In genomic region chr16:67562526-67562917, GRCh38 we compare ENCODE assay signal across 8 cellular contexts. TPM values are rescaled to one million over a fixed set of nuclear protein-coding genes. Genes with fewer than 3 reads are reported as not detected.
DNase-seq lines count a peak whose midpoint lies in the region; FAIRE-seq and TF ChIP-seq lines count a peak whose summit lies in the region.

Gene CTCF (plus strand): TSS chr16:67562526. CDS start chr16:67610833, 48,307 bp downstream.

- H3K4me1 ChIP-seq in MM.1S (ENCODE audit: low read length) (peaks cover 24% of the 10 kb centered on the region), iPS-20b (ENCODE audit: insufficient read depth, low read length) (peaks cover 7% of the 10 kb centered on the region; the same call in 1 of the 2 replicates), small intestine (ENCODE audit: control insufficient read depth in 2 of 2, insufficient read depth in 1 of 2, low read depth in 1 of 2, low read length in 1 of 2) (peaks cover 0 to 2% of the 10 kb centered on the region in 2 donors)

- H3K36me3 ChIP-seq in MM.1S (replicated peaks; ENCODE audit: insufficient read depth, low read length) (peaks cover 3% of the 10 kb centered on the region; the same call in 1 of the 2 replicates), iPS-20b (ENCODE audit: insufficient read depth, low read depth, low read length) (no peaks in the 10 kb centered on the region), small intestine (ENCODE audit: control insufficient read depth in 2 of 2, insufficient read depth in 2 of 2, low read length in 2 of 2) (no peaks in the 10 kb centered on the region)

- peak within 1 kb of the TSS; percentile 91 for H3K4me3 Mint-ChIP-seq in T-helper 1 cell treated with Interleukin-12 subunit alpha and Interleukin-12 subunit beta and Interleukin-4 antibody, amounts not matched to agents 30 μg/mL and 1 μg/mL, for 36 hours
- peak within 1 kb of the TSS; percentile 89 to 95 (median 89) for H3K4me3 Mint-ChIP-seq in brain

- no peaks in the 10 kb centered on the region for H3K9me3 Mint-ChIP-seq in T-helper 1 cell treated with Interleukin-12 subunit alpha and Interleukin-12 subunit beta and Interleukin-4 antibody, amounts not matched to agents 30 μg/mL and 1 μg/mL, for 36 hours
- no peaks in the 10 kb centered on the region for H3K9me3 Mint-ChIP-seq in brain

- H3K36me3 Mint-ChIP-seq in T-helper 1 cell treated with Interleukin-12 subunit alpha and Interleukin-12 subunit beta and Interleukin-4 antibody, amounts not matched to agents 30 μg/mL and 1 μg/mL, for 36 hours (ENCODE audit: low read depth), result peaks cover 8% of the 10 kb centered on the region
- H3K36me3 Mint-ChIP-seq in brain, result peaks cover 3% of the 10 kb centered on the region

- H2AFZ ChIP-seq in MM.1S (ENCODE audit: low read length), result peak within 1 kb of the TSS; percentile 63

- H4K20me1 ChIP-seq in MM.1S (ENCODE audit: insufficient read depth, low read length), result no peaks in the 10 kb centered on the region

- H3K4me3 ChIP-seq in GM12875 (ENCODE audit: low read depth, low read length), result peak within 1 kb of the TSS; percentile 92
- peak within 1 kb of the TSS; percentile 93 for H3K4me3 ChIP-seq in MM.1S (ENCODE audit: low read length)
- H3K4me3 ChIP-seq in iPS-20b (ENCODE audit: low read length), result peak within 1 kb of the TSS; percentile 96
- H3K4me3 ChIP-seq in small intestine (ENCODE audit: low read depth in 1 of 2, low read length in 2 of 2), result peak within 1 kb of the TSS; percentile 97

- DNase-seq in HCEC 1CT (peak; percentile 88), MM.1S (peak; percentile 85), small intestine (peak; percentile 76), COLO829 (ENCODE audit: low spot score) (no peak)

- no peaks in the 10 kb centered on the region for H3K27me3 ChIP-seq in MM.1S (replicated peaks; ENCODE audit: insufficient read depth, low read length)
- no peaks in the 10 kb centered on the region for H3K27me3 ChIP-seq in iPS-20b (ENCODE audit: insufficient read depth, low read length)
- H3K27me3 ChIP-seq in small intestine (ENCODE audit: control insufficient read depth in 2 of 2, insufficient read depth in 2 of 2, low read length in 2 of 2), result no peaks in the 10 kb centered on the region

- no peaks in the 10 kb centered on the region for H3K9me2 ChIP-seq in MM.1S (replicated peaks; ENCODE audit: insufficient read depth, low read length)

- TF ChIP-seq CTCF in GM12875 (IDR thresholded peaks at IDR 0.05; ENCODE audit: borderline replicate concordance, insufficient read depth, low read depth, low read length) (peak; percentile 81), MM.1S (IDR thresholded peaks at IDR 0.05; ENCODE audit: low read length) (peak; percentile 33), brain (conservative IDR thresholded peaks at IDR 0.05) (peak; percentile 49 to 66)

- peaks cover 47% of the 10 kb centered on the region for H3F3A ChIP-seq in MM.1S (ENCODE audit: insufficient read depth, low read length)

- peak within 1 kb of the TSS; percentile 91 for H3K27ac Mint-ChIP-seq in T-helper 1 cell treated with Interleukin-12 subunit alpha and Interleukin-12 subunit beta and Interleukin-4 antibody, amounts not matched to agents 30 μg/mL and 1 μg/mL, for 36 hours
- H3K27ac Mint-ChIP-seq in brain, result peak within 1 kb of the TSS; percentile 94 to 99 (median 96)

- no peaks in the 10 kb centered on the region for H3K27me3 Mint-ChIP-seq in T-helper 1 cell treated with Interleukin-12 subunit alpha and Interleukin-12 subunit beta and Interleukin-4 antibody, amounts not matched to agents 30 μg/mL and 1 μg/mL, for 36 hours (ENCODE audit: low read depth)
- H3K27me3 Mint-ChIP-seq in brain, result no peaks in the 10 kb centered on the region

- H3K79me2 ChIP-seq in MM.1S (ENCODE audit: low read length), result peaks cover 86% of the 10 kb centered on the region

- peak within 1 kb of the TSS; percentile 91 for H3K4me2 ChIP-seq in MM.1S (ENCODE audit: low read depth, low read length)

- peak within 1 kb of the TSS; percentile 100 for H3K9ac ChIP-seq in MM.1S (ENCODE audit: low read length)
- peak within 1 kb of the TSS; percentile 94 for H3K9ac ChIP-seq in iPS-20b (ENCODE audit: low read depth, low read length)

- H3K9me3 ChIP-seq in MM.1S (replicated peaks; ENCODE audit: insufficient read depth, low read length) (no peaks in the 10 kb centered on the region), iPS-20b (ENCODE audit: insufficient read depth, low read depth, low read length) (no peaks in the 10 kb centered on the region), small intestine (ENCODE audit: control insufficient read depth, low read depth) (no peaks in the 10 kb centered on the region)

- peaks cover 28% of the 10 kb centered on the region for H3K4me1 Mint-ChIP-seq in T-helper 1 cell treated with Interleukin-12 subunit alpha and Interleukin-12 subunit beta and Interleukin-4 antibody, amounts not matched to agents 30 μg/mL and 1 μg/mL, for 36 hours (ENCODE audit: low read depth)
- peaks cover 40% of the 10 kb centered on the region for H3K4me1 Mint-ChIP-seq in brain

- peak within 1 kb of the TSS; percentile 100 for H3K27ac ChIP-seq in MM.1S (ENCODE audit: low read length)
- peak within 1 kb of the TSS; percentile 65 for H3K27ac ChIP-seq in iPS-20b (ENCODE audit: low read length)
- H3K27ac ChIP-seq in small intestine (ENCODE audit: low read depth in 1 of 2, low read length in 1 of 2), result peak within 1 kb of the TSS; percentile 99 to 100

- 0 to 1% (median 0%) methylated on average over 21 to 62 of the region's 62 CpGs for WGBS in small intestine, 3 donors

- no peak for FAIRE-seq in small intestine (lab: Jason Lieb, UNC)

RNA-seq across cellular contexts. Expression of gene CTCF, which starts in this region (rescaled TPM):
- polyA plus RNA-seq in brain (ENCODE audit: insufficient read depth, low read depth, low replicate concordance) (58.2 TPM), small intestine (10 to 100 TPM; 23.5 to 24.6 (median 23.7) TPM)
